Comparison of ENCODE assay signal across 1 cellular context in genomic region chrX:110333458-110333857, GRCh38. TPM values are rescaled to one million over a fixed set of nuclear protein-coding genes. Genes with fewer than 3 reads are reported as not detected.
"Had no signal": no experiment of that assay in that cellular context is flagged by ENCODE, and none has a peak within 500 bp of the region (broad histone marks: within the 10 kb centered on the region; RNA-seq: fewer than 3 reads in every experiment).

No MANE protein-coding gene starts in this region.

RNA-seq across cellular contexts. Expression of gene RTL9, which starts 25.2 kb away (rescaled TPM):
- total RNA-seq: G401 had no signal
